Comparison of ENCODE assay signal across 9 cellular contexts in genomic region chr15:82709081-82709420, GRCh38. TPM values are rescaled to one million over a fixed set of nuclear protein-coding genes. Genes with fewer than 3 reads are reported as not detected.
DNase-seq lines count a peak whose midpoint lies in the region; ATAC-seq lines count a peak whose summit lies in the region.
"Had no signal": no experiment of that assay in that cellular context is flagged by ENCODE, and none has a peak within 500 bp of the region (broad histone marks: within the 10 kb centered on the region; RNA-seq: fewer than 3 reads in every experiment).

No MANE protein-coding gene starts in this region.

- ATAC-seq in aorta (ENCODE audit: low FRiP score), result no peak
- no peak for ATAC-seq in GM21717 (IDR thresholded peaks at IDR 0.05; ENCODE audit: unreplicated experiment)

- H3K9me3 ChIP-seq in iPS-18c (ENCODE audit: control insufficient read depth, insufficient read depth, low read length) (no peaks in the 10 kb centered on the region), aorta (ENCODE audit: control insufficient read depth, low read length) (no peaks in the 10 kb centered on the region)

- 3 to 5% methylated on average over 14 to 15 of the region's 15 CpGs for WGBS in aorta, 2 donors

- H3K36me3 ChIP-seq in aorta (ENCODE audit: control insufficient read depth in 1 of 2, insufficient read depth in 2 of 2, low read length in 1 of 2), result no peaks in the 10 kb centered on the region

- no peaks in the 10 kb centered on the region for H3K27me3 ChIP-seq in aorta (ENCODE audit: control insufficient read depth in 1 of 2, insufficient read depth in 2 of 2, low read length in 1 of 2)

- H3K4me1 ChIP-seq in aorta (ENCODE audit: control insufficient read depth in 1 of 2, insufficient read depth in 2 of 2, low read length in 2 of 2), result no peaks in the 10 kb centered on the region

- H3K4me3 ChIP-seq in iPS-18c (ENCODE audit: insufficient read depth, low read depth, low read length) (peak overlapping the region; percentile 87), aorta (ENCODE audit: low read length in 2 of 2) (peak overlapping the region; percentile 36 to 68)

- intact Hi-C loops in aorta (cut with DNase I), result loop anchor here in 1 of 2 donors (5.0 kb wide), 1 partner anchor 47 kb away; no protein-coding TSS in a partner anchor

- no peak overlapping the region for H3K27ac ChIP-seq in aorta (ENCODE audit: low read depth in 1 of 2, low read length in 2 of 2)

- peak; percentile 4 for DNase-seq in stimulated activated CD4-positive, alpha-beta T cell treated with anti-CD3 and anti-CD28 coated beads, Interleukin-1b, Interleukin-23, amount 100 ng/mL, for 48 hours
- no peak for DNase-seq in stimulated activated CD4-positive, alpha-beta T cell treated with anti-CD3 and anti-CD28 coated beads, Interleukin-15, amount 100 ng/mL, for 24 hours
- DNase-seq in SKM-1 treated with dmso at 0.1 percent for 144 hours (lab: John Stamatoyannopoulos, UW; ENCODE audit: unreplicated experiment) (peak; percentile 60), aorta (no peak), hippocampal formation (lab: John Stamatoyannopoulos, UW) (no peak), kidney glomerular epithelial cell (lab: John Stamatoyannopoulos, UW) (no peak)
- DNase-seq: NCI-H187 treated with DMSO at 0.1 percent for 48 hours had no signal

RNA-seq across cellular contexts. Expression of gene AP3B2, which starts 0.6 kb away (rescaled TPM):
- under 1 TPM; 0.16 to 0.42 TPM for total RNA-seq in aorta
- polyA plus RNA-seq in aorta, result 1 to 10 TPM in 1 of 2 donors, not detected in 1; 1.6 TPM

Comparison
In these comparisons a context has a peak if more than half of its experiments do, and no peak if none do; other contexts are left out.
1. DNase-seq: peak in stimulated activated CD4-positive, alpha-beta T cell treated with anti-CD3 and anti-CD28 coated beads, Interleukin-1b, Interleukin-23, amount 100 ng/mL, for 48 hours (single experiment) and SKM-1 treated with dmso at 0.1 percent for 144 hours (single experiment); none in stimulated activated CD4-positive, alpha-beta T cell treated with anti-CD3 and anti-CD28 coated beads, Interleukin-15, amount 100 ng/mL, for 24 hours (single experiment), aorta (0 of 2), hippocampal formation (0 of 2) and kidney glomerular epithelial cell (single experiment).